In genomic region chr14:50237448-50237847, GRCh38 we compare ENCODE assay signal across 18 cellular contexts. TPM values are rescaled to one million over a fixed set of nuclear protein-coding genes. Genes with fewer than 3 reads are reported as not detected.
A peak's percentile ranks its signal among the peaks of the same experiment; 100 is the strongest.
DNase-seq lines count a peak whose midpoint lies in the region; ATAC-seq and TF ChIP-seq lines count a peak whose summit lies in the region.
"Had no signal": no experiment of that assay in that cellular context is flagged by ENCODE, and none has a peak within 500 bp of the region (broad histone marks: within the 10 kb centered on the region; RNA-seq: fewer than 3 reads in every experiment).

No MANE protein-coding gene starts in this region.

- no peak overlapping the region for H3K27ac Mint-ChIP-seq in natural killer cell
- H3K27ac Mint-ChIP-seq: T-cell had no signal

- H3K9me3 ChIP-seq in mucosa of descending colon = no peaks in the 10 kb centered on the region
- H3K9me3 ChIP-seq: thoracic aorta had no signal

- peak; percentile 94 for DNase-seq in GF-D8 (lab: John Stamatoyannopoulos, UW)
- DNase-seq in NAMALWA (ENCODE audit: low spot score) = peak; percentile 13
- DNase-seq in SKM-1 treated with dmso at 0.1 percent for 144 hours (lab: John Stamatoyannopoulos, UW; ENCODE audit: unreplicated experiment) = peak; percentile 54
- DNase-seq in mucosa of descending colon = no peak
- no peak for DNase-seq in natural killer cell
- DNase-seq: activated CD4-positive, CD25-positive, alpha-beta regulatory T cell; foreskin keratinocyte; GOT3; IMR-90; kidney glomerular epithelial cell; NCI-H1092; NCI-H526 treated with DMSO at 0.1 percent for 48 hours; T-cell had no signal

- H3K4me1 ChIP-seq in mucosa of descending colon (ENCODE audit: low read depth) = peaks cover 3% of the 10 kb centered on the region
- H3K4me1 ChIP-seq: foreskin keratinocyte had no signal

- TF ChIP-seq CTCF in mucosa of descending colon (IDR thresholded peaks at IDR 0.05) (no peak), natural killer cell (IDR thresholded peaks at IDR 0.05) (no peak)

- H3K4me3 Mint-ChIP-seq in natural killer cell = no peak overlapping the region
- H3K4me3 Mint-ChIP-seq: T-cell had no signal

- no peaks in the 10 kb centered on the region for H3K27me3 Mint-ChIP-seq in natural killer cell (ENCODE audit: low read depth in 2 of 2)
- H3K27me3 Mint-ChIP-seq: T-cell had no signal

- no peaks in the 10 kb centered on the region for H3K36me3 Mint-ChIP-seq in natural killer cell
- H3K36me3 Mint-ChIP-seq: T-cell had no signal

- intact Hi-C loops in mucosa of descending colon (cut with DNase I, micrococcal nuclease) (loop anchor here in 1 of 2 donors (10.0 kb wide), 1 partner anchor 373 kb away; no protein-coding TSS in a partner anchor), natural killer cell (cut with micrococcal nuclease) (no loop called here)

- H3K4me1 Mint-ChIP-seq in natural killer cell = peaks cover under 1% of the 10 kb centered on the region in 2 donors

- H3K4me3 ChIP-seq in mucosa of descending colon = no peak overlapping the region
- H3K4me3 ChIP-seq: cardiac muscle cell, thoracic aorta had no signal

- ATAC-seq in mucosa of descending colon (peak; percentile 88), GM19452 (IDR thresholded peaks at IDR 0.05; ENCODE audit: unreplicated experiment) (no peak), natural killer cell (no peak), GM19395 (IDR thresholded peaks at IDR 0.05; ENCODE audit: unreplicated experiment) (no peak), HG02970 (IDR thresholded peaks at IDR 0.05; ENCODE audit: low FRiP score, unreplicated experiment) (no peak)
- ATAC-seq: foreskin keratinocyte, T-cell had no signal

- H3K9me3 Mint-ChIP-seq in natural killer cell = no peaks in the 10 kb centered on the region
- H3K9me3 Mint-ChIP-seq: T-cell had no signal

- no peaks in the 10 kb centered on the region for H3K36me3 ChIP-seq in mucosa of descending colon (ENCODE audit: low read depth)
- H3K36me3 ChIP-seq: cardiac muscle cell, thoracic aorta had no signal

RNA-seq across cellular contexts. Expression of gene SOS2, which starts 6.1 kb away (rescaled TPM):
- total RNA-seq in mucosa of descending colon = 10 to 100 TPM; 38.0 to 60.2 (median 44.4) TPM
- total RNA-seq in natural killer cell = 10 to 100 TPM; 64.7 to 82.2 (median 69.5) TPM

Comparison
In these comparisons a context has a peak if more than half of its experiments do, and no peak if none do; other contexts are left out.
1. DNase-seq: peak in GF-D8 (single experiment), NAMALWA (single experiment) and SKM-1 treated with dmso at 0.1 percent for 144 hours (single experiment); none in mucosa of descending colon (0 of 3) and natural killer cell (single experiment).